In genomic region chr15:58475573-58476524, GRCh38 we compare ENCODE assay signal across 8 cellular contexts. TPM values are rescaled to one million over a fixed set of nuclear protein-coding genes. Genes with fewer than 3 reads are reported as not detected.
DNase-seq lines count a peak whose midpoint lies in the region; ATAC-seq, FAIRE-seq and TF ChIP-seq lines count a peak whose summit lies in the region.

No MANE protein-coding gene starts in this region.

- no peaks in the 10 kb centered on the region for H3K9me3 Mint-ChIP-seq in natural killer cell treated with Interleukin-12 subunit alpha and Interleukin-12 subunit beta and Interleukin-15 and Interleukin-18, amount 100 ng/mL, for 72 hours

- FAIRE-seq in bronchial epithelial cell (lab: Jason Lieb, UNC) (no peak), GM12891 (lab: Jason Lieb, UNC) (no peak), HTR-8/SVneo (lab: Jason Lieb, UNC) (no peak)

- no peaks in the 10 kb centered on the region for H3K36me3 Mint-ChIP-seq in natural killer cell treated with Interleukin-12 subunit alpha and Interleukin-12 subunit beta and Interleukin-15 and Interleukin-18, amount 100 ng/mL, for 72 hours

- no peak for TF ChIP-seq POLR2A in GM12891 (IDR thresholded peaks at IDR 0.05; ENCODE audit: low read depth, low read length)

- H3K4me1 Mint-ChIP-seq in natural killer cell treated with Interleukin-12 subunit alpha and Interleukin-12 subunit beta and Interleukin-15 and Interleukin-18, amount 100 ng/mL, for 72 hours (ENCODE audit: low read depth in 2 of 2), result peaks cover 59% of the 10 kb centered on the region in 2 donors

- H3K4me3 Mint-ChIP-seq in natural killer cell treated with Interleukin-12 subunit alpha and Interleukin-12 subunit beta and Interleukin-15 and Interleukin-18, amount 100 ng/mL, for 72 hours, result peak overlapping the region; percentile 76

- no peaks in the 10 kb centered on the region for H3K36me3 ChIP-seq in bronchial epithelial cell (ENCODE audit: control insufficient read depth, insufficient read depth, low read length)

- H3K4me3 ChIP-seq in bronchial epithelial cell (ENCODE audit: low read depth, low read length), result no peak overlapping the region

- ATAC-seq in natural killer cell treated with Interleukin-12 subunit alpha and Interleukin-12 subunit beta and Interleukin-15 and Interleukin-18, amount 100 ng/mL, for 72 hours, result peak; percentile 72 to 75
- no peak for ATAC-seq in HG03135 (IDR thresholded peaks at IDR 0.05; ENCODE audit: unreplicated experiment)

- no peaks in the 10 kb centered on the region for H3K27me3 ChIP-seq in bronchial epithelial cell (ENCODE audit: control insufficient read depth, insufficient read depth, low read length)

- no peaks in the 10 kb centered on the region for H3K27me3 Mint-ChIP-seq in natural killer cell treated with Interleukin-12 subunit alpha and Interleukin-12 subunit beta and Interleukin-15 and Interleukin-18, amount 100 ng/mL, for 72 hours

- DNase-seq in NK-92 treated with Interleukin-12 subunit alpha and Interleukin-12 subunit beta, amount 100 ng/mL, for 24 hours (lab: John Stamatoyannopoulos, UW), result peak; percentile 38
- DNase-seq in NK-92 (lab: John Stamatoyannopoulos, UW; ENCODE audit: unreplicated experiment) (no peak), NCI-H510A (lab: John Stamatoyannopoulos, UW) (peak; percentile 74), bronchial epithelial cell (ENCODE audit: low read depth) (peak; percentile 45), GM12891 (ENCODE audit: insufficient read length, low spot score) (no peak), HTR-8/SVneo (ENCODE audit: insufficient read length, low spot score) (no peak)
- peak; percentile 64 for DNase-seq in natural killer cell treated with Interleukin-12 subunit alpha and Interleukin-12 subunit beta and Interleukin-15 and Interleukin-18, amount 100 ng/mL, for 72 hours (ENCODE audit: low spot score)

- no peak for TF ChIP-seq CTCF in bronchial epithelial cell (IDR thresholded peaks at IDR 0.05; ENCODE audit: insufficient read depth, low read length, severe bottlenecking)

- H3K27ac Mint-ChIP-seq in natural killer cell treated with Interleukin-12 subunit alpha and Interleukin-12 subunit beta and Interleukin-15 and Interleukin-18, amount 100 ng/mL, for 72 hours, result peak overlapping the region; percentile 79 to 80

TF ChIP-seq in GM12891, 5 proteins besides CTCF, POLR2A, EP300 and RAD21:
- no peak for TF ChIP-seq POLR2AphosphoS5 (IDR thresholded peaks at IDR 0.05; ENCODE audit: low read depth, low read length)
- no peak for TF ChIP-seq SPI1 (IDR thresholded peaks at IDR 0.05; ENCODE audit: low read depth, low read length)
- TF ChIP-seq TAF1 (IDR thresholded peaks at IDR 0.05; ENCODE audit: low read depth, low read length), result no peak
- TF ChIP-seq POU2F2 (IDR thresholded peaks at IDR 0.05; ENCODE audit: low read depth, low read length), result no peak
- TF ChIP-seq PAX5 (IDR thresholded peaks at IDR 0.05; ENCODE audit: insufficient read depth, low read length, severe bottlenecking), result no peak
TF ChIP-seq in GM12891: peak in this region for 0.

RNA-seq across cellular contexts. Expression of gene LIPC, which starts 44.1 kb away (rescaled TPM):
- total RNA-seq in bronchial epithelial cell, result 0.26 TPM in 1 of 2 replicates, not detected in the other
- total RNA-seq in natural killer cell treated with Interleukin-12 subunit alpha and Interleukin-12 subunit beta and Interleukin-15 and Interleukin-18, amount 100 ng/mL, for 72 hours, result 1 to 10 TPM in 1 of 2 donors, under 1 TPM in 1; 0.69 to 1.5 TPM
- 0.12 TPM for polyA plus RNA-seq in GM12891 (2012; ENCODE audit: low read depth, missing spikeins)

Comparison
In these comparisons a context has a peak if more than half of its experiments do, and no peak if none do; other contexts are left out.
1. DNase-seq: peak in NK-92 treated with Interleukin-12 subunit alpha and Interleukin-12 subunit beta, amount 100 ng/mL, for 24 hours (single experiment), NCI-H510A (single experiment), bronchial epithelial cell (single experiment) and natural killer cell treated with Interleukin-12 subunit alpha and Interleukin-12 subunit beta and Interleukin-15 and Interleukin-18, amount 100 ng/mL, for 72 hours (single experiment); none in NK-92 (single experiment), GM12891 (single experiment) and HTR-8/SVneo (single experiment).